ENCODE assay signal across 34 cellular contexts in the genomic region with DNA sequence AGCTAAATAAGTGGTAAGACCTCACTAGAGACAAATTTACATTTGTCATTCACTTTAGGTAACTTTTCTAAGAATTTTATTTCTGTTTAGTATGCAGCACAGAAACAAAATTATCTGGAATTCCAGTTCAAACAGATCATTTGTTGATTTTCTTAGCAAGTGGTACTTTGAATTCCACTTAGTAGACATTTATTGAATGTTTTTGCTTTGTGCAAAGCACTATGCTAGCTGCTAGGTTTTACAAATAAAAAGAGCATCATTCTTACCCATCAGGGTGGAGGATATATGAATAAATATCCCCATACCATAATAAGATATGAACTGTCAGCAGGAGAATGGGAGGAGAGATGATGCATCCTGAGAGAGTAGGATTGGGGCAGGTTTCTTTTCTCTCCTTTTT.
"Had no signal": no experiment of that assay in that cellular context is flagged by ENCODE, and none has a peak within 500 bp of the region (broad histone marks: within the 10 kb centered on the region; RNA-seq: fewer than 3 reads in every experiment).

No MANE protein-coding gene starts in this region.

- DNase-seq: Karpas-422, Kasumi-1, MG63, MM.1S, MV-4-11, NCI-H1048, NCI-H1092, NCI-H1092 treated with DMSO at 0.1 percent for 48 hours, NCI-H1105, NCI-H1105 treated with DMSO at 0.1 percent for 48 hours, NCI-H1417, NCI-H1417 treated with DMSO at 0.1 percent for 48 hours, NCI-H1436, NCI-H1436 treated with DMSO at 0.1 percent for 48 hours, NCI-H146, NCI-H1694, NCI-H1694 treated with DMSO at 0.1 percent for 48 hours, NCI-H187, NCI-H187 treated with DMSO at 0.1 percent for 48 hours, NCI-H1930, NCI-H2029, NCI-H2029 treated with DMSO at 0.1 percent for 48 hours, NCI-H2081, NCI-H2081 treated with DMSO at 0.1 percent for 48 hours, NCI-H2107, NCI-H2171, NCI-H2171 treated with DMSO at 0.1 percent for 48 hours, NCI-H2227 treated with DMSO at 0.1 percent for 48 hours, NCI-H226, NCI-H345, NCI-H446, NCI-H446 treated with DMSO at 0.1 percent for 48 hours, NCI-H510A had no signal

- H3K27ac ChIP-seq: KMS-11 had no signal

- H3K27me3 ChIP-seq: MG63 had no signal

- H3K4me2 ChIP-seq: KMS-11 had no signal

- H3K4me3 ChIP-seq: MG63 had no signal

- H3K36me3 ChIP-seq: MG63 had no signal
